Comparison of ENCODE assay signal across 19 cellular contexts in the genomic region with DNA sequence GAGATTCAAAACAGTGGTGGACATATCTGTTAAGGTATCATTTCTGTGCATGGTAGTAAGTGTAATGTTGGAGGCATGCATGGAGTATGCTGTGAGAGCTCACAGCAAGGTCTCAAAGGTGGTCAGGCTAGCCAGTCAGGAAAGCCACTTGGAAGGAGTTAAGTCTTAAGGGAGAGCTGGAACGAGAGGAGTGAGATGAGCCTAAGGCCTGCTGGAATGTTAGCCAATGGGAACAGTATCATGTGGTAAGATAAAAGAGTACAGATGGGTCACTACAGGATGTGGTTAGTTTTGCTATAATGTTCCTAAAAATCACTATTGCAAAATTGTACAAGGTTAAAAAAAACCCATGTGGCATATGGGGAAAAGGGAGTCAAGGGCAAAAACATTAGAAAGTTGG.
DNase-seq lines count a peak whose midpoint lies in the region; TF ChIP-seq lines count a peak whose summit lies in the region.
"Had no signal": no experiment of that assay in that cellular context is flagged by ENCODE, and none has a peak within 500 bp of the region (broad histone marks: within the 10 kb centered on the region; RNA-seq: fewer than 3 reads in every experiment).

No MANE protein-coding gene starts in this region.

- H3K9me3 ChIP-seq in mammary epithelial cell (replicated peaks; ENCODE audit: insufficient read depth, low read length) (no peaks in the 10 kb centered on the region), neutrophil (no peaks in the 10 kb centered on the region)
- H3K9me3 ChIP-seq: esophagus muscularis mucosa, mucosa of descending colon, Peyer's patch, right lobe of liver, vagina had no signal

- H2AFZ ChIP-seq in mammary epithelial cell (ENCODE audit: low read depth, low read length): no peak overlapping the region

- no peaks in the 10 kb centered on the region for H3K27me3 Mint-ChIP-seq in activated naive CD4-positive, alpha-beta T cell treated with anti-CD3 and anti-CD28 coated beads, Interleukin-2, amount 10 ng/mL, durations not matched to agents 7 days and 5 days
- H3K27me3 Mint-ChIP-seq: B cell had no signal

- peak; percentile 8 for DNase-seq in ELR (ENCODE audit: low read depth)
- peak; percentile 62 for DNase-seq in NOMO-1 treated with DMSO at 0.1 percent for 48 hours (lab: John Stamatoyannopoulos, UW; ENCODE audit: unreplicated experiment)
- DNase-seq in mammary epithelial cell: peak; percentile 19
- DNase-seq in Ammon's horn (ENCODE audit: low spot score): no peak
- DNase-seq in activated CD4-positive, alpha-beta T cell treated with anti-CD3 and anti-CD28 coated beads for 48 hours: no peak
- DNase-seq in GM19238 (ENCODE audit: insufficient read length, low spot score): no peak
- no peak for DNase-seq in activated naive CD4-positive, alpha-beta T cell treated with anti-CD3 and anti-CD28 coated beads, Interleukin-2, amount 10 ng/mL, durations not matched to agents 7 days and 5 days
- DNase-seq: activated naive CD4-positive, alpha-beta T cell treated with anti-CD3 and anti-CD28 coated beads, Interleukin-2, amount 50 U/mL, for 16 hours; mucosa of descending colon; NCI-H1105 treated with DMSO at 0.1 percent for 48 hours; NCI-H748 treated with DMSO at 0.1 percent for 48 hours; Peyer's patch; right lobe of liver; stimulated activated CD4-positive, alpha-beta T cell treated with anti-CD3 and anti-CD28 coated beads, Interleukin-1b, Interleukin-23, amount 100 ng/mL, for 48 hours had no signal

- no peak overlapping the region for H3K4me3 Mint-ChIP-seq in activated naive CD4-positive, alpha-beta T cell treated with anti-CD3 and anti-CD28 coated beads, Interleukin-2, amount 10 ng/mL, durations not matched to agents 7 days and 5 days
- H3K4me3 Mint-ChIP-seq: B cell had no signal

- no peak overlapping the region for H3K4me3 ChIP-seq in mammary epithelial cell (replicated peaks in 1 of 3; ENCODE audit: insufficient read depth in 1 of 3, low read depth in 2 of 3, low read length in 3 of 3)
- H3K4me3 ChIP-seq in neutrophil (ENCODE audit: low read depth in 1 of 2, low read length in 1 of 2): no peak overlapping the region
- H3K4me3 ChIP-seq: cardiac muscle cell, esophagus muscularis mucosa, mucosa of descending colon, Peyer's patch, right lobe of liver, vagina had no signal

- no peak overlapping the region for H3K27ac ChIP-seq in mammary epithelial cell (ENCODE audit: insufficient read depth, low read depth, low read length)
- H3K27ac ChIP-seq in neutrophil: peak overlapping the region; percentile 54
- H3K27ac ChIP-seq: cardiac muscle cell, esophagus muscularis mucosa, Peyer's patch, right lobe of liver, vagina had no signal

- no peak for TF ChIP-seq CTCF in mammary epithelial cell (conservative IDR thresholded peaks at IDR 0.05 in 1 of 2, IDR thresholded peaks at IDR 0.05 in 1 of 2; ENCODE audit: extremely low read depth in 1 of 2, insufficient read depth in 1 of 2, low read depth in 1 of 2, low read length in 2 of 2)
- no peak for TF ChIP-seq CTCF in neutrophil (IDR thresholded peaks at IDR 0.05)

- H3K4me1 ChIP-seq in mammary epithelial cell (ENCODE audit: insufficient read depth, low read length) (peaks cover 9% of the 10 kb centered on the region), neutrophil (ENCODE audit: control insufficient read depth in 1 of 2, insufficient read depth in 1 of 2, low read depth in 1 of 2, low read length in 1 of 2) (peaks cover 0 to 51% of the 10 kb centered on the region in 2 experiments)
- H3K4me1 ChIP-seq: esophagus muscularis mucosa, Peyer's patch, right lobe of liver, vagina had no signal

- in situ Hi-C loops in mammary epithelial cell (cut with MboI; ENCODE audit: low sequenced_read_pairs in 2 of 2): no loop called here

- H3K27ac Mint-ChIP-seq in activated naive CD4-positive, alpha-beta T cell treated with anti-CD3 and anti-CD28 coated beads, Interleukin-2, amount 10 ng/mL, durations not matched to agents 7 days and 5 days: no peak overlapping the region
- H3K27ac Mint-ChIP-seq: B cell had no signal

- H3K79me2 ChIP-seq in mammary epithelial cell (ENCODE audit: insufficient read depth, low read length): no peaks in the 10 kb centered on the region

- dilution Hi-C loops in mammary epithelial cell (cut with HindIII; ENCODE audit: low sequenced_read_pairs): no loop called here

- no peaks in the 10 kb centered on the region for H3K36me3 Mint-ChIP-seq in activated naive CD4-positive, alpha-beta T cell treated with anti-CD3 and anti-CD28 coated beads, Interleukin-2, amount 10 ng/mL, durations not matched to agents 7 days and 5 days

- H3K36me3 ChIP-seq in mammary epithelial cell (ENCODE audit: insufficient read depth, low read length): no peaks in the 10 kb centered on the region
- no peaks in the 10 kb centered on the region for H3K36me3 ChIP-seq in neutrophil
- H3K36me3 ChIP-seq: cardiac muscle cell, esophagus muscularis mucosa, Peyer's patch, right lobe of liver, vagina had no signal

- WGBS in mammary epithelial cell (ENCODE audit: low coverage, missing lambda C conversion rate): 0% methylated on average over 1 of the region's 1 CpG

- no peak overlapping the region for H3K4me2 ChIP-seq in mammary epithelial cell (ENCODE audit: insufficient read depth, low read depth, low read length)

- CTCF ChIA-PET in mammary epithelial cell (lab: Charles Lee; ENCODE audit: low non-redundant PET): no interaction called here
- CTCF ChIA-PET in activated naive CD4-positive, alpha-beta T cell treated with anti-CD3 and anti-CD28 coated beads, Interleukin-2, amount 10 ng/mL, durations not matched to agents 7 days and 5 days (lab: Charles Lee): no interaction called here

- no peaks in the 10 kb centered on the region for H3K4me1 Mint-ChIP-seq in activated naive CD4-positive, alpha-beta T cell treated with anti-CD3 and anti-CD28 coated beads, Interleukin-2, amount 10 ng/mL, durations not matched to agents 7 days and 5 days
- H3K4me1 Mint-ChIP-seq: B cell had no signal

- intact Hi-C loops in mammary epithelial cell (cut with micrococcal nuclease): no loop called here

- no peaks in the 10 kb centered on the region for H3K27me3 ChIP-seq in mammary epithelial cell (ENCODE audit: insufficient read depth, low read length)
- no peaks in the 10 kb centered on the region for H3K27me3 ChIP-seq in neutrophil
- H3K27me3 ChIP-seq: cardiac muscle cell, esophagus muscularis mucosa, Peyer's patch, right lobe of liver, vagina had no signal

- BruUV-seq in mammary epithelial cell (replicated peaks; lab: Mats Ljungman, UMichigan): no TSS peak

- H4K20me1 ChIP-seq in mammary epithelial cell (ENCODE audit: insufficient read depth, low read length): no peaks in the 10 kb centered on the region

- no peak overlapping the region for H3K9ac ChIP-seq in mammary epithelial cell (ENCODE audit: insufficient read depth, low read length)

- H3K9me3 Mint-ChIP-seq in activated naive CD4-positive, alpha-beta T cell treated with anti-CD3 and anti-CD28 coated beads, Interleukin-2, amount 10 ng/mL, durations not matched to agents 7 days and 5 days: peaks cover 3% of the 10 kb centered on the region

Comparison
In these comparisons a context has a peak if more than half of its experiments do, and no peak if none do; other contexts are left out.
1. DNase-seq: peak in ELR (single experiment), NOMO-1 treated with DMSO at 0.1 percent for 48 hours (single experiment) and mammary epithelial cell (single experiment); none in Ammon's horn (single experiment), activated CD4-positive, alpha-beta T cell treated with anti-CD3 and anti-CD28 coated beads for 48 hours (single experiment), GM19238 (single experiment) and activated naive CD4-positive, alpha-beta T cell treated with anti-CD3 and anti-CD28 coated beads, Interleukin-2, amount 10 ng/mL, durations not matched to agents 7 days and 5 days (single experiment).